ENCODE assay signal across 16 cellular contexts in the genomic region with DNA sequence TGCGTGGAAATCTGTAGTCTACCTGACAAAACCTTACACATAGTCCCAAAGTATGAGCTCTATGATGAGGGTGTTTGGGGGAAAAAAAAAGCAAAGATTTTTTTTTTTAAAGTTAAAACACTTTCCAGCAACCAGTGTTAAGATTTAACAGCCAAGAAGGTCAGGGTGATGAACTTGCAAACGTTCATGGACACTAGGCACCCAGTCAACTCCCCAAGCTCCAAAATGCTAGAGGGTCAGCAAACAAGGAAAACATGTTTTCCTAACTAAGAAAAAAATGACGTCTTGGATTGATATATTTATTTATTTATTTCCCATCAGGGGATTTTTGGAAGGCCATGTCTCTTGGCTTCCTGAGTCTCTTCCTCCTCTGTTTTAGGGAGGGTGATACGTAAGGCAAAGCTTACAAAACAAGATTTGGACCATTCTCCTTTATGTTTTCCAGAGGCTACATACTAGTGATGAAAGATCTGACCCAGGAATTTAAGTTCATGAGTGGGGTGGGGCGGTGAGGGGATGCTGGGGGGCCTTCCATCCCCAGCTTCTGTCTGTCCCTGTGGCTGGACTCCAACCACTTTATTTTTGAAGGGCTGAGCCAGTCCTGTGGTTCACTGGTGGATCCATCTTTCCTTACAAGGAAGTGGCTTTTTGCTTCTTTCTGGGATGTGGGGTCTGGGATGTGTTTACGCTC.
DNase-seq lines count a peak whose midpoint lies in the region; ATAC-seq and TF ChIP-seq lines count a peak whose summit lies in the region.
"Had no signal": no experiment of that assay in that cellular context is flagged by ENCODE, and none has a peak within 500 bp of the region (broad histone marks: within the 10 kb centered on the region; RNA-seq: fewer than 3 reads in every experiment).

No MANE protein-coding gene starts in this region.

- no peak overlapping the region for H2BK120ac ChIP-seq in mesenchymal stem cell (ENCODE audit: low read depth, low read length)

- H3K4ac ChIP-seq in mesenchymal stem cell (ENCODE audit: low read depth in 1 of 2, low read length in 2 of 2): no peak overlapping the region

- peak in 1 of 2 donors; percentile 83 for ATAC-seq in right cardiac atrium

- no peak overlapping the region for H2BK5ac ChIP-seq in mesenchymal stem cell (ENCODE audit: low read depth, low read length, poor library complexity, severe bottlenecking)

- no peak overlapping the region for H2BK15ac ChIP-seq in mesenchymal stem cell (ENCODE audit: low read depth, poor library complexity, severe bottlenecking)

- no peak overlapping the region for H3K14ac ChIP-seq in mesenchymal stem cell (ENCODE audit: low read length in 2 of 2)

- H3K27ac ChIP-seq in right cardiac atrium (ENCODE audit: low read length) (no peak overlapping the region), left ventricle myocardium inferior (replicated peaks) (no peak overlapping the region), mesenchymal stem cell (ENCODE audit: low read length, poor library complexity, severe bottlenecking) (no peak overlapping the region), ovary (peak overlapping the region in 1 of 2 donors; percentile 61), uterus (no peak overlapping the region)

- H3K9ac ChIP-seq in mesenchymal stem cell (ENCODE audit: low read length): peak overlapping the region; percentile 47

- H2BK12ac ChIP-seq in mesenchymal stem cell (ENCODE audit: low read length in 2 of 2): no peak overlapping the region

- TF ChIP-seq CTCF in left ventricle myocardium inferior (IDR thresholded peaks at IDR 0.05; ENCODE audit: borderline replicate concordance): no peak
- TF ChIP-seq CTCF in ovary (IDR thresholded peaks at IDR 0.05): no peak
- no peak for TF ChIP-seq CTCF in uterus (IDR thresholded peaks at IDR 0.05)
- no peak for TF ChIP-seq CTCF in GM10266 (IDR thresholded peaks at IDR 0.05; ENCODE audit: control insufficient read depth, insufficient read depth, low read depth, missing control alignments)

- WGBS in right cardiac atrium: 54% methylated on average over 6 of the region's 6 CpGs
- 89% methylated on average over 3 of the region's 6 CpGs for WGBS in mesenchymal stem cell
- WGBS in ovary, 3 donors: 31 to 47% (median 37%) methylated on average over 6 of the region's 6 CpGs

- DNase-seq in right cardiac atrium (peak in 2 of 3 donors; percentile 49 to 68), left ventricle myocardium inferior (no peak), mesenchymal stem cell (no peak), ovary (peak in 4 of 5 donors; percentile 14 to 49 (median 30)), uterus (peak; percentile 36 to 63), GM10266 (ENCODE audit: extremely low spot score) (no peak), NCI-H2081 treated with DMSO at 0.1 percent for 48 hours (lab: John Stamatoyannopoulos, UW) (no peak)
- DNase-seq: ACHN; BE2C; C1 segment of cervical spinal cord; CD4-positive, CD25-positive, alpha-beta regulatory T cell; CD8-positive, alpha-beta memory T cell; COR-L47; GDM1; GOT3; H7 had no signal

- no peaks in the 10 kb centered on the region for H3K27me3 ChIP-seq in right cardiac atrium (ENCODE audit: control insufficient read depth, insufficient read depth)
- H3K27me3 ChIP-seq in left ventricle myocardium inferior (ENCODE audit: low read depth): peaks cover 8% of the 10 kb centered on the region
- no peaks in the 10 kb centered on the region for H3K27me3 ChIP-seq in mesenchymal stem cell (ENCODE audit: control insufficient read depth in 1 of 2, insufficient read depth in 1 of 2, low read length in 2 of 2)
- no peaks in the 10 kb centered on the region for H3K27me3 ChIP-seq in ovary
- no peaks in the 10 kb centered on the region for H3K27me3 ChIP-seq in uterus
- H3K27me3 ChIP-seq: BE2C had no signal

- no peak overlapping the region for H3K4me2 ChIP-seq in mesenchymal stem cell (ENCODE audit: low read length, poor library complexity, severe bottlenecking)

- H3K4me3 ChIP-seq in right cardiac atrium (ENCODE audit: low read length): no peak overlapping the region
- H3K4me3 ChIP-seq in left ventricle myocardium inferior: no peak overlapping the region
- no peak overlapping the region for H3K4me3 ChIP-seq in mesenchymal stem cell (ENCODE audit: insufficient read depth in 1 of 2, low read depth in 1 of 2, low read length in 2 of 2)
- H3K4me3 ChIP-seq in ovary: no peak overlapping the region
- no peak overlapping the region for H3K4me3 ChIP-seq in uterus

- H3K36me3 ChIP-seq in left ventricle myocardium inferior (no peaks in the 10 kb centered on the region), mesenchymal stem cell (ENCODE audit: control insufficient read depth in 1 of 2, insufficient read depth in 2 of 2, low read depth in 1 of 2, low read length in 2 of 2) (no peaks in the 10 kb centered on the region), ovary (no peaks in the 10 kb centered on the region), uterus (no peaks in the 10 kb centered on the region)
- H3K36me3 ChIP-seq: BE2C had no signal

- H4K8ac ChIP-seq in mesenchymal stem cell (ENCODE audit: low read length): no peak overlapping the region

- no peak overlapping the region for H4K91ac ChIP-seq in mesenchymal stem cell (ENCODE audit: low read length)

- intact Hi-C loops in right cardiac atrium (cut with DNase I): no loop called here
- intact Hi-C loops in left ventricle myocardium inferior (cut with micrococcal nuclease): no loop called here
- intact Hi-C loops in ovary (cut with DNase I): no loop called here
- intact Hi-C loops in uterus (cut with DNase I; ENCODE audit: low total_unique reads): no loop called here

- no peaks in the 10 kb centered on the region for H3K79me1 ChIP-seq in mesenchymal stem cell (replicated peaks; ENCODE audit: low read length, poor library complexity, severe bottlenecking)

- no peak overlapping the region for H2AFZ ChIP-seq in mesenchymal stem cell (ENCODE audit: low read depth, low read length)

- no peaks in the 10 kb centered on the region for H3K9me3 ChIP-seq in right cardiac atrium (ENCODE audit: control insufficient read depth, low read length)
- no peaks in the 10 kb centered on the region for H3K9me3 ChIP-seq in left ventricle myocardium inferior (replicated peaks)
- no peaks in the 10 kb centered on the region for H3K9me3 ChIP-seq in mesenchymal stem cell (ENCODE audit: control insufficient read depth, low read length)
- H3K9me3 ChIP-seq in ovary: no peaks in the 10 kb centered on the region
- no peaks in the 10 kb centered on the region for H3K9me3 ChIP-seq in uterus
- H3K9me3 ChIP-seq: BE2C had no signal

- no peak for TF ChIP-seq POLR2A in ovary (IDR thresholded peaks at IDR 0.05)
- TF ChIP-seq POLR2A in uterus (IDR thresholded peaks at IDR 0.05): no peak

- no peak overlapping the region for H2AK5ac ChIP-seq in mesenchymal stem cell (ENCODE audit: low read length, severe bottlenecking)

- H3K4me1 ChIP-seq in right cardiac atrium (ENCODE audit: control insufficient read depth, insufficient read depth, low read length) (no peaks in the 10 kb centered on the region), left ventricle myocardium inferior (no peaks in the 10 kb centered on the region), mesenchymal stem cell (ENCODE audit: control insufficient read depth, insufficient read depth, low read depth, low read length) (no peaks in the 10 kb centered on the region), ovary (ENCODE audit: insufficient read depth) (peaks cover 7% of the 10 kb centered on the region), uterus (no peaks in the 10 kb centered on the region)
- H3K4me1 ChIP-seq: BE2C had no signal

- no peak for TF ChIP-seq EP300 in ovary (IDR thresholded peaks at IDR 0.05)

- H3K23ac ChIP-seq in mesenchymal stem cell (ENCODE audit: low read length in 2 of 2): no peak overlapping the region

- no peak overlapping the region for H3K18ac ChIP-seq in mesenchymal stem cell (ENCODE audit: low read depth in 1 of 2, low read length in 2 of 2)

Comparison
In these comparisons a context has a peak if more than half of its experiments do, and no peak if none do; other contexts are left out.
1. DNase-seq: peak in right cardiac atrium (2 of 3), ovary (4 of 5) and uterus (2 of 2); none in left ventricle myocardium inferior (single experiment), mesenchymal stem cell (single experiment), GM10266 (single experiment) and NCI-H2081 treated with DMSO at 0.1 percent for 48 hours (single experiment).